1 cellular context compared by ENCODE assay signal in genomic region chr19:49591731-49592485, GRCh38.
TF ChIP-seq lines count a peak whose summit lies in the region.

No MANE protein-coding gene starts in this region.

TF ChIP-seq in HEK293, 187 proteins besides CTCF, POLR2A, EP300 and RAD21 (continued from another document and continues in another):
- TF ChIP-seq ZNF26 (tag by site-specific recombination; IDR thresholded peaks at IDR 0.05) (no peak), ZNF311 (tag by site-specific recombination; IDR thresholded peaks at IDR 0.05; ENCODE audit: borderline replicate concordance) (no peak), ZNF211 (tag by site-specific recombination; IDR thresholded peaks at IDR 0.05; ENCODE audit: low read depth) (no peak), SALL2 (tag by site-specific recombination; IDR thresholded peaks at IDR 0.05; ENCODE audit: borderline replicate concordance) (no peak), ZBTB17 (tag by site-specific recombination; IDR thresholded peaks at IDR 0.05) (peak; percentile 73), ZNF248 (tag by site-specific recombination; IDR thresholded peaks at IDR 0.05) (no peak), ZNF704 (tag by site-specific recombination; IDR thresholded peaks at IDR 0.05) (no peak), ZNF555 (tag by site-specific recombination; conservative IDR thresholded peaks at IDR 0.05) (no peak), ZNF776 (tag by site-specific recombination; IDR thresholded peaks at IDR 0.05; ENCODE audit: borderline replicate concordance) (no peak), ZNF16 (tag by site-specific recombination; IDR thresholded peaks at IDR 0.05; ENCODE audit: low read depth) (no peak), ZNF366 (tag by site-specific recombination; conservative IDR thresholded peaks at IDR 0.05) (peak; percentile 64), ZNF501 (tag by site-specific recombination; IDR thresholded peaks at IDR 0.05) (no peak), KLF16 (tag by site-specific recombination; IDR thresholded peaks at IDR 0.05) (peak; percentile 74; the same call in 1 of the 2 replicates), ZNF114 (tag by site-specific recombination; IDR thresholded peaks at IDR 0.05) (no peak), ZNF146 (tag by site-specific recombination; IDR thresholded peaks at IDR 0.05) (no peak), ZNF266 (tag by site-specific recombination; IDR thresholded peaks at IDR 0.05; ENCODE audit: low read depth) (no peak), ZNF48 (tag by site-specific recombination; IDR thresholded peaks at IDR 0.05) (no peak), ZBTB20 (tag by site-specific recombination; IDR thresholded peaks at IDR 0.05) (peak; percentile 59; the same call in 1 of the 2 replicates), PRDM6 (tag by site-specific recombination; IDR thresholded peaks at IDR 0.05) (no peak), ZNF580 (tag by site-specific recombination; IDR thresholded peaks at IDR 0.05) (no peak), ZNF433 (tag by site-specific recombination; IDR thresholded peaks at IDR 0.05; ENCODE audit: low read depth) (no peak), MZF1 (tag by site-specific recombination; IDR thresholded peaks at IDR 0.05; ENCODE audit: borderline replicate concordance) (no peak), SP7 (tag by site-specific recombination; IDR thresholded peaks at IDR 0.05) (no peak), YY1 (tag by site-specific recombination; IDR thresholded peaks at IDR 0.05) (no peak), ATF2 (tag by site-specific recombination; IDR thresholded peaks at IDR 0.05; ENCODE audit: low read depth) (no peak), ZNF280D (tag by site-specific recombination; IDR thresholded peaks at IDR 0.05) (no peak), ZSCAN5A (tag by site-specific recombination; IDR thresholded peaks at IDR 0.05) (no peak), ZNF624 (tag by site-specific recombination; IDR thresholded peaks at IDR 0.05) (no peak), ZSCAN4 (tag by site-specific recombination; IDR thresholded peaks at IDR 0.05) (peak; percentile 64), IKZF3 (tag by site-specific recombination; IDR thresholded peaks at IDR 0.05) (peak; percentile 73; the same call in 1 of the 2 replicates), INSM2 (tag by site-specific recombination; IDR thresholded peaks at IDR 0.05) (no peak), ZNF24 (tag by site-specific recombination; IDR thresholded peaks at IDR 0.05) (no peak), ZNF140 (tag by site-specific recombination; IDR thresholded peaks at IDR 0.05) (no peak), ZNF473 (tag by site-specific recombination; IDR thresholded peaks at IDR 0.05) (no peak), ZBTB7A (tag by site-specific recombination; IDR thresholded peaks at IDR 0.05; ENCODE audit: low read depth) (peak; percentile 82), ZNF670 (tag by site-specific recombination; IDR thresholded peaks at IDR 0.05; ENCODE audit: low read depth) (no peak), ZNF707 (tag by site-specific recombination; IDR thresholded peaks at IDR 0.05) (no peak), ZNF558 (tag by site-specific recombination; IDR thresholded peaks at IDR 0.05) (no peak), ZSCAN30 (tag by site-specific recombination; IDR thresholded peaks at IDR 0.05) (no peak; the same call in 1 of the 2 replicates), ZNF510 (tag by site-specific recombination; IDR thresholded peaks at IDR 0.05; ENCODE audit: insufficient replicate concordance) (no peak), ZFP41 (tag by site-specific recombination; IDR thresholded peaks at IDR 0.05; ENCODE audit: borderline replicate concordance) (no peak), ZNF184 (tag by site-specific recombination; IDR thresholded peaks at IDR 0.05) (no peak), MYNN (tag by site-specific recombination; IDR thresholded peaks at IDR 0.05; ENCODE audit: borderline replicate concordance) (no peak), ZNF302 (tag by site-specific recombination; IDR thresholded peaks at IDR 0.05; ENCODE audit: low read depth) (no peak), REST (tag by site-specific recombination; IDR thresholded peaks at IDR 0.05) (no peak), ZBTB6 (tag by site-specific recombination; IDR thresholded peaks at IDR 0.05) (no peak)
